In genomic region chr4:140149851-140150635, GRCh38 we compare ENCODE assay signal across 8 cellular contexts. TPM values are rescaled to one million over a fixed set of nuclear protein-coding genes. Genes with fewer than 3 reads are reported as not detected.
DNase-seq lines count a peak whose midpoint lies in the region; ATAC-seq and TF ChIP-seq lines count a peak whose summit lies in the region.

No MANE protein-coding gene starts in this region.

- H3K79me2 ChIP-seq in Loucy (ENCODE audit: insufficient read depth, low read length), result peaks cover 62% of the 10 kb centered on the region

- peaks cover 3% of the 10 kb centered on the region for H3F3A ChIP-seq in Loucy (ENCODE audit: low read depth)

- no peak for TF ChIP-seq POLR2A in vagina (IDR thresholded peaks at IDR 0.05)

- H3K9me2 ChIP-seq in Loucy (replicated peaks; ENCODE audit: low read depth, low read length), result no peaks in the 10 kb centered on the region

- H4K20me1 ChIP-seq in Loucy (ENCODE audit: insufficient read depth, low read length, poor library complexity, severe bottlenecking), result peaks cover 7% of the 10 kb centered on the region

- H3K4me1 ChIP-seq in Loucy (ENCODE audit: insufficient read depth, low read length, poor library complexity, severe bottlenecking) (peaks cover 44% of the 10 kb centered on the region), vagina (peaks cover 15% of the 10 kb centered on the region)

- H3K36me3 ChIP-seq in Loucy (ENCODE audit: insufficient read depth, low read length) (no peaks in the 10 kb centered on the region), vagina (no peaks in the 10 kb centered on the region)

- H3K9me3 ChIP-seq in Loucy (ENCODE audit: insufficient read depth, low read depth, low read length), result no peaks in the 10 kb centered on the region
- H3K9me3 ChIP-seq in vagina, result no peaks in the 10 kb centered on the region

- H3K27ac ChIP-seq in vagina, result peak overlapping the region; percentile 94

- ATAC-seq in left ventricle myocardium superior (peak; percentile 25), GM18873 (IDR thresholded peaks at IDR 0.05; ENCODE audit: low FRiP score, unreplicated experiment) (no peak)

- H2AFZ ChIP-seq in Loucy (ENCODE audit: low read length), result peak overlapping the region; percentile 83

- TF ChIP-seq CTCF in Loucy (conservative IDR thresholded peaks at IDR 0.05; ENCODE audit: low read length) (no peak), vagina (IDR thresholded peaks at IDR 0.05) (no peak)

- H3K4me2 ChIP-seq in Loucy (ENCODE audit: low read depth, low read length, poor library complexity, severe bottlenecking), result peak overlapping the region; percentile 94

- H3K9ac ChIP-seq in Loucy (ENCODE audit: low read depth, low read length, poor library complexity, severe bottlenecking), result peak overlapping the region; percentile 97

- H3K4me3 ChIP-seq in Loucy (ENCODE audit: low read length, poor library complexity, severe bottlenecking), result peak overlapping the region; percentile 98
- H3K4me3 ChIP-seq in vagina, result peak overlapping the region; percentile 72 to 73

- DNase-seq in ELR (ENCODE audit: low read depth), result peak; percentile 72
- DNase-seq in SW480 (ENCODE audit: low spot score), result peak; percentile 72
- DNase-seq in amygdala (lab: John Stamatoyannopoulos, UW), result peak in 45 of 56 donors; percentile 4 to 71 (median 36)
- peak; percentile 83 for DNase-seq in left ventricle myocardium superior
- peak; percentile 29 to 91 (median 40) for DNase-seq in posterior cingulate gyrus
- DNase-seq in vagina (ENCODE audit: extremely low spot score in 2 of 2), result peak in 1 of 2 donors; percentile 90

- H3K27me3 ChIP-seq in Loucy (ENCODE audit: insufficient read depth, low read length, poor library complexity, severe bottlenecking) (no peaks in the 10 kb centered on the region), vagina (no peaks in the 10 kb centered on the region)

- intact Hi-C loops in left ventricle myocardium superior (cut with micrococcal nuclease), result loop anchor here (2.0 kb wide), 1 partner anchor 49 kb away; no protein-coding TSS in a partner anchor
- intact Hi-C loops in posterior cingulate gyrus (cut with DNase I), result loop anchor here (2.0 to 10.0 kb wide), 6 partner anchors 53 to 255 kb away; no protein-coding TSS in a partner anchor
- intact Hi-C loops in vagina (cut with DNase I), result loop anchor here (5.0 to 10.0 kb wide), 2 partner anchors 105 to 413 kb away; no protein-coding TSS in a partner anchor

RNA-seq across cellular contexts. Expression of gene MAML3, which starts 3.9 kb away (rescaled TPM):
- total RNA-seq in left ventricle myocardium superior (2.1 TPM), vagina (16.2 TPM)
